In the genomic region with DNA sequence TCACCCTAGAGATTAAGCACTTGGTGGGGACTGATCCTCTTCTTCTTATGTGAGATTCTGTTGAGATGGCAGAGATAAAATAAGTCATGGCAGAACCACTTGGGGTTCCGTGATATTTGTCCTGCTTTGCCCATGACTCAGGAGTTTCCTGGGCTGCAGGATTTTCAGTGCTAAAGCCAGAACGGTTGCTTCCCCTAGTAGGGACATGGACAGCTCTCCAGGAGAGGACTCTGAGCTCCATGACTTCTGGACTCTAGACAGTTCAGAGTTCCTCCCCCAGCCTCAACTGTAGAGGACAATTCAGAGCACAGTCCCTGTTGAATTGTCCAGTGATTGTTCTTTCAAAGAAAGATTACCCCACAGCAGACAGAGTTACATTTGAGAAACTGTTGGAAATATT, we compare ENCODE assay signal across 15 cellular contexts.
A peak's percentile ranks its signal among the peaks of the same experiment; 100 is the strongest.
DNase-seq lines count a peak whose midpoint lies in the region; ATAC-seq and TF ChIP-seq lines count a peak whose summit lies in the region.
"Had no signal": no experiment of that assay in that cellular context is flagged by ENCODE, and none has a peak within 500 bp of the region (broad histone marks: within the 10 kb centered on the region; RNA-seq: fewer than 3 reads in every experiment).

No MANE protein-coding gene starts in this region.

- TF ChIP-seq CTCF in body of pancreas (IDR thresholded peaks at IDR 0.05) (no peak), vagina (IDR thresholded peaks at IDR 0.05) (no peak)

- WGBS in body of pancreas, 2 donors = 78 to 82% methylated on average over 2 of the region's 2 CpGs
- no CpG with 5 or more reads among the region's 2 CpGs for WGBS in mesendoderm (ENCODE audit: extremely low coverage, insufficient coverage, low lambda C conversion rate)

- TF ChIP-seq POLR2A in body of pancreas (IDR thresholded peaks at IDR 0.05) = no peak
- no peak for TF ChIP-seq POLR2A in vagina (IDR thresholded peaks at IDR 0.05)

- H3K4ac ChIP-seq in mesendoderm (ENCODE audit: low read depth, low read length) = no peak overlapping the region

- no peaks in the 10 kb centered on the region for H3K79me1 ChIP-seq in mesendoderm (ENCODE audit: low read length)

- H3K36me3 ChIP-seq in body of pancreas (replicated peaks in 1 of 2; ENCODE audit: insufficient read depth in 1 of 2, low read depth in 2 of 2) = no peaks in the 10 kb centered on the region
- no peaks in the 10 kb centered on the region for H3K36me3 ChIP-seq in mesendoderm (ENCODE audit: control insufficient read depth, insufficient read depth, low read length)
- H3K36me3 ChIP-seq in vagina = no peaks in the 10 kb centered on the region
- H3K36me3 ChIP-seq: BE2C had no signal

- H3K23ac ChIP-seq in mesendoderm (ENCODE audit: low read length) = no peak overlapping the region

- H3K4me1 ChIP-seq in body of pancreas (no peaks in the 10 kb centered on the region), mesendoderm (ENCODE audit: control insufficient read depth, low read depth, low read length) (no peaks in the 10 kb centered on the region), vagina (peaks cover 5% of the 10 kb centered on the region)
- H3K4me1 ChIP-seq: A549, BE2C had no signal

- no peak overlapping the region for H2AK5ac ChIP-seq in mesendoderm (ENCODE audit: low read length)

- no peak overlapping the region for H2BK5ac ChIP-seq in mesendoderm (ENCODE audit: low read length)

- H3K79me2 ChIP-seq in mesendoderm (ENCODE audit: control insufficient read depth, insufficient read depth, low read length) = no peaks in the 10 kb centered on the region

- H3K9ac ChIP-seq in mesendoderm (ENCODE audit: low read length) = no peak overlapping the region

- H3K56ac ChIP-seq in mesendoderm (ENCODE audit: low read length) = no peak overlapping the region

- H3K27me3 ChIP-seq in body of pancreas (no peaks in the 10 kb centered on the region), mesendoderm (ENCODE audit: insufficient read depth, low read length, poor library complexity) (no peaks in the 10 kb centered on the region), vagina (no peaks in the 10 kb centered on the region)
- H3K27me3 ChIP-seq: BE2C had no signal

- intact Hi-C loops in body of pancreas (cut with DNase I) (no loop called here), vagina (cut with DNase I) (no loop called here)

- H2BK15ac ChIP-seq in mesendoderm (replicated peaks; ENCODE audit: low read depth) = no peak overlapping the region

- H4K8ac ChIP-seq in mesendoderm (ENCODE audit: low read depth, low read length) = no peak overlapping the region

- DNase-seq in EL (peak; percentile 32), body of pancreas (no peak), mesendoderm (peak; percentile 38), vagina (ENCODE audit: extremely low spot score in 2 of 2) (no peak)
- DNase-seq: BE2C; CD4-positive, alpha-beta memory T cell; DMS79; GDM1; HCEC 1CT; HFFc6 had no signal

- H3K18ac ChIP-seq in mesendoderm (ENCODE audit: low read length) = no peak overlapping the region

- H2BK120ac ChIP-seq in mesendoderm (ENCODE audit: low read depth, low read length) = no peak overlapping the region

- H3K4me3 ChIP-seq in body of pancreas (no peak overlapping the region), mesendoderm (ENCODE audit: low read length) (no peak overlapping the region), vagina (no peak overlapping the region)
- H3K4me3 ChIP-seq: A549 had no signal

- ATAC-seq in body of pancreas = peak; percentile 40
- no peak for ATAC-seq in HG03135 (IDR thresholded peaks at IDR 0.05; ENCODE audit: unreplicated experiment)
- ATAC-seq in HG02678 (IDR thresholded peaks at IDR 0.05; ENCODE audit: unreplicated experiment) = no peak
- no peak for ATAC-seq in GM21576 (IDR thresholded peaks at IDR 0.05; ENCODE audit: unreplicated experiment)
- ATAC-seq: A549 had no signal

- H4K5ac ChIP-seq in mesendoderm (ENCODE audit: low read length) = no peak overlapping the region

- H3K27ac ChIP-seq in body of pancreas (no peak overlapping the region), mesendoderm (ENCODE audit: low read depth, low read length) (no peak overlapping the region), vagina (peak overlapping the region; percentile 45)
- H3K27ac ChIP-seq: A549, C4-2B had no signal

- H3K4me2 ChIP-seq in mesendoderm (ENCODE audit: low read length) = no peak overlapping the region
- H3K4me2 ChIP-seq: A549 had no signal

- H3K9me3 ChIP-seq in body of pancreas (no peaks in the 10 kb centered on the region), vagina (no peaks in the 10 kb centered on the region)
- H3K9me3 ChIP-seq: A549, BE2C had no signal

Comparison
In these comparisons a context has a peak if more than half of its experiments do, and no peak if none do; other contexts are left out.
1. DNase-seq: peak in EL (single experiment) and mesendoderm (single experiment); none in body of pancreas (0 of 4) and vagina (0 of 2).